In genomic region chr12:69570545-69571399, GRCh38 we compare ENCODE assay signal across 8 cellular contexts. TPM values are rescaled to one million over a fixed set of nuclear protein-coding genes. Genes with fewer than 3 reads are reported as not detected.
DNase-seq lines count a peak whose midpoint lies in the region; ATAC-seq and TF ChIP-seq lines count a peak whose summit lies in the region.

No MANE protein-coding gene starts in this region.

- no peak overlapping the region for H3K4me3 Mint-ChIP-seq in nephron

- peaks cover 0 to 52% (median 0%) of the 10 kb centered on the region in 3 donors for H3K36me3 ChIP-seq in tibial nerve

- TF ChIP-seq CTCF in nephron (IDR thresholded peaks at IDR 0.05; ENCODE audit: unreplicated experiment in 3 of 3) (peak; percentile 74 to 84 (median 83)), tibial nerve (IDR thresholded peaks at IDR 0.05) (peak; percentile 60 to 85 (median 65))

- no peaks in the 10 kb centered on the region for H3K9me3 Mint-ChIP-seq in nephron

- no peak for TF ChIP-seq EP300 in tibial nerve (IDR thresholded peaks at IDR 0.05)

- WGBS in tibial nerve, 2 donors = 41 to 43% methylated on average over 6 of the region's 6 CpGs

- peaks cover 50% of the 10 kb centered on the region for H3K36me3 Mint-ChIP-seq in nephron (ENCODE audit: low read depth)

- no peaks in the 10 kb centered on the region for H3K27me3 ChIP-seq in tibial nerve

- H3K4me1 ChIP-seq in tibial nerve = peaks cover 0 to 2% (median 0%) of the 10 kb centered on the region in 4 donors

- no peak overlapping the region for H3K27ac ChIP-seq in tibial nerve

- DNase-seq in AG08396 (ENCODE audit: low spot score) = peak; percentile 41
- DNase-seq in NCI-H748 (lab: John Stamatoyannopoulos, UW; ENCODE audit: unreplicated experiment) = peak; percentile 73
- DNase-seq in activated CD8-positive, alpha-beta memory T cell treated with anti-CD3 and anti-CD28 coated beads, Interleukin-2, amount 50 U/mL, for 1 hour (ENCODE audit: extremely low read depth) = peak; percentile 31
- DNase-seq in tibial nerve (ENCODE audit: low spot score in 2 of 2) = peak; percentile 23 to 79

- no peak overlapping the region for H3K27ac Mint-ChIP-seq in nephron

- H3K4me3 ChIP-seq in tibial nerve = no peak overlapping the region

- H3K9me3 ChIP-seq in tibial nerve = no peaks in the 10 kb centered on the region

- no peaks in the 10 kb centered on the region for H3K4me1 Mint-ChIP-seq in nephron

- TF ChIP-seq POLR2A in tibial nerve (IDR thresholded peaks at IDR 0.05) = no peak

- ATAC-seq in GM18511 (IDR thresholded peaks at IDR 0.05; ENCODE audit: unreplicated experiment) (peak; percentile 84), HG03175 (IDR thresholded peaks at IDR 0.05; ENCODE audit: unreplicated experiment) (peak; percentile 78), esophagus mucosa (peak; percentile 57)

- no peaks in the 10 kb centered on the region for H3K27me3 Mint-ChIP-seq in nephron (ENCODE audit: low read depth)

RNA-seq across cellular contexts. Expression of gene CCT2, which starts 14.5 kb away (rescaled TPM):
- total RNA-seq in esophagus mucosa (114 TPM), tibial nerve (100 to 1,000 TPM in 1 of 4 donors, 10 to 100 TPM in 3; 57.7 to 108 (median 72.7) TPM)

RNA-seq across cellular contexts. Expression of gene LRRC10, which starts 39.9 kb away (rescaled TPM):
- total RNA-seq in esophagus mucosa = not detected
- not detected for total RNA-seq in tibial nerve
